9 cellular contexts compared by ENCODE assay signal in genomic region chr21:16082038-16082816, GRCh38.
DNase-seq lines count a peak whose midpoint lies in the region; ATAC-seq and TF ChIP-seq lines count a peak whose summit lies in the region.
"Had no signal": no experiment of that assay in that cellular context is flagged by ENCODE, and none has a peak within 500 bp of the region (broad histone marks: within the 10 kb centered on the region; RNA-seq: fewer than 3 reads in every experiment).

No MANE protein-coding gene starts in this region.

- no peaks in the 10 kb centered on the region for H3K27me3 ChIP-seq in colonic mucosa
- H3K27me3 ChIP-seq in neural progenitor cell, result no peaks in the 10 kb centered on the region
- H3K27me3 ChIP-seq in naive thymus-derived CD4-positive, alpha-beta T cell (ENCODE audit: control insufficient read depth in 2 of 2, insufficient read depth in 2 of 2, low read length in 2 of 2), result no peaks in the 10 kb centered on the region

- no peak overlapping the region for H3K27ac Mint-ChIP-seq in neural progenitor cell
- no peak overlapping the region for H3K27ac Mint-ChIP-seq in naive thymus-derived CD4-positive, alpha-beta T cell

- peaks cover 6% of the 10 kb centered on the region for H3K36me3 Mint-ChIP-seq in neural progenitor cell
- no peaks in the 10 kb centered on the region for H3K36me3 Mint-ChIP-seq in naive thymus-derived CD4-positive, alpha-beta T cell

- no peak overlapping the region for H3K4me2 ChIP-seq in neural progenitor cell

- ATAC-seq in GM18511 (IDR thresholded peaks at IDR 0.05; ENCODE audit: unreplicated experiment) (peak; percentile 65), GM21528 (IDR thresholded peaks at IDR 0.05; ENCODE audit: low FRiP score, unreplicated experiment) (no peak), HG02870 (IDR thresholded peaks at IDR 0.05; ENCODE audit: unreplicated experiment) (no peak)
- ATAC-seq in naive thymus-derived CD4-positive, alpha-beta T cell, result no peak
- ATAC-seq: K562 had no signal

- CTCF ChIA-PET in naive thymus-derived CD4-positive, alpha-beta T cell (lab: Charles Lee), result interaction anchor here (0.6 to 0.9 kb wide), 2 partner anchors 79 to 248 kb away, joined by 3 read pairs; no protein-coding TSS in a partner anchor

- no peak overlapping the region for H3K9ac ChIP-seq in colonic mucosa (ENCODE audit: low read depth in 2 of 2, low read length in 2 of 2)
- no peak overlapping the region for H3K9ac ChIP-seq in neural progenitor cell

- DNase-seq in NCI-H2029 treated with DMSO at 0.1 percent for 48 hours (lab: John Stamatoyannopoulos, UW), result peak; percentile 32
- DNase-seq in colonic mucosa, result no peak
- DNase-seq in neural progenitor cell (ENCODE audit: low spot score), result peak; percentile 29
- DNase-seq in amniotic stem cell (lab: John Stamatoyannopoulos, UW), result no peak
- DNase-seq in naive thymus-derived CD4-positive, alpha-beta T cell, result no peak

- H3K36me3 ChIP-seq in colonic mucosa (no peaks in the 10 kb centered on the region), neural progenitor cell (no peaks in the 10 kb centered on the region)
- H3K36me3 ChIP-seq in naive thymus-derived CD4-positive, alpha-beta T cell (ENCODE audit: control insufficient read depth in 2 of 3, insufficient read depth in 3 of 3, low read length in 3 of 3), result no peaks in the 10 kb centered on the region

- H3K9me3 Mint-ChIP-seq in neural progenitor cell, result peaks cover 6% of the 10 kb centered on the region
- no peaks in the 10 kb centered on the region for H3K9me3 Mint-ChIP-seq in naive thymus-derived CD4-positive, alpha-beta T cell

- TF ChIP-seq CTCF in colonic mucosa (IDR thresholded peaks at IDR 0.05) (peak; percentile 34), neural progenitor cell (IDR thresholded peaks at IDR 0.05) (peak; percentile 68)

- H3K4me1 Mint-ChIP-seq in neural progenitor cell, result peaks cover 8% of the 10 kb centered on the region
- no peaks in the 10 kb centered on the region for H3K4me1 Mint-ChIP-seq in naive thymus-derived CD4-positive, alpha-beta T cell

- POLR2A ChIA-PET in naive thymus-derived CD4-positive, alpha-beta T cell (lab: Charles Lee), result no interaction called here

- no peaks in the 10 kb centered on the region for H3F3A ChIP-seq in neural progenitor cell (ENCODE audit: low read depth)

- H3K79me2 ChIP-seq in neural progenitor cell (ENCODE audit: low read depth), result no peaks in the 10 kb centered on the region

- H3K27me3 Mint-ChIP-seq in neural progenitor cell (ENCODE audit: insufficient read depth, low read depth), result peaks cover 2% of the 10 kb centered on the region
- H3K27me3 Mint-ChIP-seq in naive thymus-derived CD4-positive, alpha-beta T cell, result no peaks in the 10 kb centered on the region

- H3K27ac ChIP-seq in colonic mucosa (no peak overlapping the region), neural progenitor cell (no peak overlapping the region)
- no peak overlapping the region for H3K27ac ChIP-seq in naive thymus-derived CD4-positive, alpha-beta T cell (ENCODE audit: low read depth, low read length)

- no peaks in the 10 kb centered on the region for H4K20me1 ChIP-seq in neural progenitor cell (ENCODE audit: low read depth)

- H3K4me1 ChIP-seq in colonic mucosa, result no peaks in the 10 kb centered on the region
- H3K4me1 ChIP-seq in neural progenitor cell, result no peaks in the 10 kb centered on the region
- no peaks in the 10 kb centered on the region for H3K4me1 ChIP-seq in naive thymus-derived CD4-positive, alpha-beta T cell (ENCODE audit: control insufficient read depth in 2 of 2, insufficient read depth in 2 of 2, low read length in 2 of 2)

- H2AFZ ChIP-seq in neural progenitor cell (replicated peaks), result peak overlapping the region; percentile 66

- intact Hi-C loops in colonic mucosa (cut with DNase I), result no loop called here
- intact Hi-C loops in naive thymus-derived CD4-positive, alpha-beta T cell (cut with micrococcal nuclease), result loop anchor here (1.0 to 2.0 kb wide), 2 partner anchors 248 to 249 kb away; no protein-coding TSS in a partner anchor

- H3K4me3 ChIP-seq in colonic mucosa (no peak overlapping the region), neural progenitor cell (no peak overlapping the region)
- H3K4me3 ChIP-seq in naive thymus-derived CD4-positive, alpha-beta T cell (ENCODE audit: low read length), result no peak overlapping the region
- H3K4me3 ChIP-seq: K562 had no signal

- no peak overlapping the region for H3K4me3 Mint-ChIP-seq in neural progenitor cell
- no peak overlapping the region for H3K4me3 Mint-ChIP-seq in naive thymus-derived CD4-positive, alpha-beta T cell

- H3K9me3 ChIP-seq in colonic mucosa (no peaks in the 10 kb centered on the region), neural progenitor cell (ENCODE audit: low read depth) (no peaks in the 10 kb centered on the region)
- H3K9me3 ChIP-seq in naive thymus-derived CD4-positive, alpha-beta T cell (ENCODE audit: control insufficient read depth in 2 of 3, low read length in 3 of 3), result no peaks in the 10 kb centered on the region

Comparison
In these comparisons a context has a peak if more than half of its experiments do, and no peak if none do; other contexts are left out.
1. DNase-seq: peak in NCI-H2029 treated with DMSO at 0.1 percent for 48 hours (single experiment) and neural progenitor cell (single experiment); none in colonic mucosa (single experiment), amniotic stem cell (single experiment) and naive thymus-derived CD4-positive, alpha-beta T cell (0 of 9).